ENCODE assay signal across 15 cellular contexts in genomic region chr1:162564762-162565218, GRCh38. TPM values are rescaled to one million over a fixed set of nuclear protein-coding genes. Genes with fewer than 3 reads are reported as not detected.
DNase-seq lines count a peak whose midpoint lies in the region; ATAC-seq and TF ChIP-seq lines count a peak whose summit lies in the region.
"Had no signal": no experiment of that assay in that cellular context is flagged by ENCODE, and none has a peak within 500 bp of the region (broad histone marks: within the 10 kb centered on the region; RNA-seq: fewer than 3 reads in every experiment).

No MANE protein-coding gene starts in this region.

- peaks cover 26% of the 10 kb centered on the region for H3K36me3 Mint-ChIP-seq in central memory CD8-positive, alpha-beta T cell (ENCODE audit: insufficient read depth)
- H3K36me3 Mint-ChIP-seq in progenitor cell of endocrine pancreas (ENCODE audit: insufficient read depth): peaks cover 6% of the 10 kb centered on the region
- peaks cover 3 to 11% of the 10 kb centered on the region in 2 donors for H3K36me3 Mint-ChIP-seq in CD14-positive monocyte

- H3K9me3 Mint-ChIP-seq in central memory CD8-positive, alpha-beta T cell: no peaks in the 10 kb centered on the region
- H3K9me3 Mint-ChIP-seq in progenitor cell of endocrine pancreas (ENCODE audit: low read depth): no peaks in the 10 kb centered on the region
- H3K9me3 Mint-ChIP-seq in CD14-positive monocyte: no peaks in the 10 kb centered on the region
- H3K9me3 Mint-ChIP-seq: CD4-positive, alpha-beta memory T cell had no signal

- no peak for TF ChIP-seq CTCF in NB4 (IDR thresholded peaks at IDR 0.05; ENCODE audit: low read depth, low read length)
- no peak for TF ChIP-seq CTCF in progenitor cell of endocrine pancreas (IDR thresholded peaks at IDR 0.05; ENCODE audit: unreplicated experiment)
- no peak for TF ChIP-seq CTCF in CD14-positive monocyte (IDR thresholded peaks at IDR 0.05)

- peaks cover 58% of the 10 kb centered on the region for H3K4me1 Mint-ChIP-seq in central memory CD8-positive, alpha-beta T cell
- H3K4me1 Mint-ChIP-seq in progenitor cell of endocrine pancreas (ENCODE audit: low read depth): peaks cover 21% of the 10 kb centered on the region
- H3K4me1 Mint-ChIP-seq in CD14-positive monocyte: peaks cover 26% of the 10 kb centered on the region

- peaks cover 0 to 4% of the 10 kb centered on the region in 2 donors for H3K36me3 ChIP-seq in muscle layer of duodenum (ENCODE audit: control insufficient read depth in 1 of 2, insufficient read depth in 2 of 2, low read length in 2 of 2)
- H3K36me3 ChIP-seq: ovary had no signal

- DNase-seq in EH (ENCODE audit: low read depth) (peak; percentile 24), NB4 (ENCODE audit: low read depth) (peak; percentile 10), progenitor cell of endocrine pancreas (ENCODE audit: low spot score, unreplicated experiment) (no peak), CD14-positive monocyte (ENCODE audit: low spot score) (no peak)
- DNase-seq in central memory CD8-positive, alpha-beta T cell (ENCODE audit: low spot score in 2 of 2): no peak
- DNase-seq: activated effector memory CD4-positive, alpha-beta T cell treated with anti-CD3 and anti-CD28 coated beads, Interleukin-2, amount 50 U/mL, for 16 hours; CD4-positive, alpha-beta memory T cell; cortex of kidney; NCI-H1105 treated with DMSO at 0.1 percent for 48 hours; ovary; stimulated activated CD4-positive, alpha-beta T cell treated with anti-CD3 and anti-CD28 coated beads, Interleukin-2, amount 100 ng/mL, for 48 hours had no signal

- H3K9me3 ChIP-seq in muscle layer of duodenum (ENCODE audit: control insufficient read depth in 1 of 2, low read length in 2 of 2): no peaks in the 10 kb centered on the region
- H3K9me3 ChIP-seq: ovary had no signal

- no peak for TF ChIP-seq POLR2A in NB4 (IDR thresholded peaks at IDR 0.05; ENCODE audit: extremely low read depth, insufficient read length)

- no peaks in the 10 kb centered on the region for H3K27me3 Mint-ChIP-seq in central memory CD8-positive, alpha-beta T cell
- H3K27me3 Mint-ChIP-seq in progenitor cell of endocrine pancreas (no peaks in the 10 kb centered on the region), CD14-positive monocyte (ENCODE audit: low read depth in 3 of 3) (peaks cover 0 to 7% (median 3%) of the 10 kb centered on the region in 3 donors)
- H3K27me3 Mint-ChIP-seq: CD4-positive, alpha-beta memory T cell had no signal

- peak overlapping the region; percentile 36 for H3K27ac Mint-ChIP-seq in central memory CD8-positive, alpha-beta T cell (ENCODE audit: low read depth)
- H3K27ac Mint-ChIP-seq in progenitor cell of endocrine pancreas: no peak overlapping the region
- H3K27ac Mint-ChIP-seq in CD14-positive monocyte: peak overlapping the region in 1 of 7 donors; percentile 53

- intact Hi-C loops in CD14-positive monocyte (cut with micrococcal nuclease): loop anchor here in 1 of 2 donors (5.0 kb wide), 1 partner anchor 67 kb away; the partner anchor contains the start of gene UHMK1

- peaks cover 7 to 11% of the 10 kb centered on the region in 2 donors for H3K4me1 ChIP-seq in muscle layer of duodenum (ENCODE audit: control insufficient read depth in 1 of 2, insufficient read depth in 2 of 2, low read length in 2 of 2)

- H3K4me3 Mint-ChIP-seq in central memory CD8-positive, alpha-beta T cell: no peak overlapping the region
- H3K4me3 Mint-ChIP-seq in progenitor cell of endocrine pancreas (ENCODE audit: low read depth) (no peak overlapping the region), CD14-positive monocyte (no peak overlapping the region)

- H3K27me3 ChIP-seq in muscle layer of duodenum (ENCODE audit: low read depth, low read length): no peaks in the 10 kb centered on the region
- H3K27me3 ChIP-seq: ovary had no signal

- peak overlapping the region; percentile 41 for H3K27ac ChIP-seq in muscle layer of duodenum (ENCODE audit: low read length)
- H3K27ac ChIP-seq: ovary had no signal

- H3K4me3 ChIP-seq in NB4 (ENCODE audit: low read depth, low read length) (no peak overlapping the region), muscle layer of duodenum (ENCODE audit: low read depth in 1 of 2, low read length in 2 of 2) (peak overlapping the region in 1 of 2 donors; percentile 18)
- H3K4me3 ChIP-seq: ovary had no signal

- ATAC-seq in central memory CD8-positive, alpha-beta T cell (replicated peaks; ENCODE audit: extremely low read depth, poor library complexity, severe bottlenecking): no peak
- no peak for ATAC-seq in GM18511 (IDR thresholded peaks at IDR 0.05; ENCODE audit: unreplicated experiment)
- ATAC-seq in GM18861 (IDR thresholded peaks at IDR 0.05; ENCODE audit: unreplicated experiment): no peak
- ATAC-seq: activated CD4-positive, CD25-positive, alpha-beta regulatory T cell treated with anti-CD3 and anti-CD28 coated beads, Interleukin-2, amount 50 U/mL, for 24 hours had no signal

RNA-seq across cellular contexts. Expression of gene UAP1, which starts 3.3 kb away (rescaled TPM):
- 29.1 and 30.8 TPM in 2 replicates for total RNA-seq in progenitor cell of endocrine pancreas
- 1 to 10 TPM; 5.9 to 7.2 TPM for polyA plus RNA-seq in CD14-positive monocyte

Comparison
In these comparisons a context has a peak if more than half of its experiments do, and no peak if none do; other contexts are left out.
1. DNase-seq: peak in EH (single experiment) and NB4 (single experiment); none in central memory CD8-positive, alpha-beta T cell (0 of 2), progenitor cell of endocrine pancreas (single experiment) and CD14-positive monocyte (single experiment).